17 cellular contexts compared by ENCODE assay signal in the genomic region with DNA sequence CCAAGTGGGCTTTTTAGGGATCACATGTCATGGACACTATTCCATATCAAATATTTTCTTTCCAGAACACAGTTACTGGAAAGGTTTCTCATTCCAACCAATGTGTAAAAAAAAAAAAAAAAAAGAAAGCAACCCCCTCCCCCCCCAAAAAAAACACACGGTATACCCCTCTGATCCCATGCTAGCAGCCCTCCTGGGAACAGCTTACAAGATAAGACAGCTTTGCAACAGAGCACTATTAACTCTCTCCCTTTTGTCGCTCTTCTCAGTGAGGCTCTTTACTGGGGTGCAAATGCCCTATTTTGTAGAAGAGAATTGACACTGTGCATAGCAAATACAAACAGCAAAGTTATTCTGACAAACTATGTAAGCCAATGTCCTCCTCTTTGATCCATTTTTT.
"Had no signal": no experiment of that assay in that cellular context is flagged by ENCODE, and none has a peak within 500 bp of the region (broad histone marks: within the 10 kb centered on the region; RNA-seq: fewer than 3 reads in every experiment).

No MANE protein-coding gene starts in this region.

- DNase-seq: activated CD4-positive, alpha-beta T cell treated with anti-CD3 and anti-CD28 coated beads, Interleukin-2, amount 10 ng/mL, durations not matched to agents 7 days and 5 days; activated CD4-positive, CD25-positive, alpha-beta regulatory T cell; activated naive CD4-positive, alpha-beta T cell treated with anti-CD3 and anti-CD28 coated beads, Interleukin-2, amount 10 ng/mL, durations not matched to agents 7 days and 5 days; amniotic stem cell; esophagus squamous epithelium; foreskin melanocyte; heart right ventricle; psoas muscle; stimulated activated CD4-positive, alpha-beta T cell treated with anti-CD3 and anti-CD28 coated beads, Interleukin-15, amount 100 ng/mL, for 24 hours; stimulated activated CD4-positive, alpha-beta T cell treated with anti-CD3 and anti-CD28 coated beads, Interleukin-4, amount 100 ng/mL, for 24 hours; T-helper 2 cell; thyroid gland had no signal

- ATAC-seq: left lobe of liver, psoas muscle had no signal

- H3K27me3 ChIP-seq: breast epithelium, esophagus squamous epithelium, heart right ventricle, thyroid gland had no signal

- H3K27ac Mint-ChIP-seq: activated CD4-positive, alpha-beta T cell treated with anti-CD3 and anti-CD28 coated beads, Interleukin-2, amount 10 ng/mL, durations not matched to agents 7 days and 5 days; activated naive CD4-positive, alpha-beta T cell treated with anti-CD3 and anti-CD28 coated beads, Interleukin-2, amount 10 ng/mL, durations not matched to agents 7 days and 5 days; activated T-helper 2 cell treated with anti-CD3 and anti-CD28 coated beads, Interferon-gamma antibody, Interleukin-2, Interleukin-4, amounts not matched to agents 10 μg/mL and 5 μg/mL and 100 μg/mL, durations not matched to agents 14 hours and 24 hours and 36 hours; memory B cell; stimulated activated naive CD8-positive, alpha-beta T cell treated with anti-CD3 and anti-CD28 coated beads, Interleukin-15, Interleukin-2, amounts not matched to agents 100 ng/mL and 50 ng/mL, for 24 hours had no signal

- H3K27me3 Mint-ChIP-seq: activated naive CD4-positive, alpha-beta T cell treated with anti-CD3 and anti-CD28 coated beads, Interleukin-2, amount 10 ng/mL, durations not matched to agents 7 days and 5 days; stimulated activated naive CD8-positive, alpha-beta T cell treated with anti-CD3 and anti-CD28 coated beads, Interleukin-15, Interleukin-2, amounts not matched to agents 100 ng/mL and 50 ng/mL, for 24 hours had no signal

- H3K9me3 ChIP-seq: breast epithelium, esophagus squamous epithelium, heart right ventricle, psoas muscle, thyroid gland had no signal

- H3K36me3 ChIP-seq: breast epithelium, esophagus squamous epithelium, heart right ventricle, thyroid gland had no signal

- H3K36me3 Mint-ChIP-seq: activated naive CD4-positive, alpha-beta T cell treated with anti-CD3 and anti-CD28 coated beads, Interleukin-2, amount 10 ng/mL, durations not matched to agents 7 days and 5 days; memory B cell had no signal

- H3K4me1 Mint-ChIP-seq: activated CD4-positive, alpha-beta T cell treated with anti-CD3 and anti-CD28 coated beads, Interleukin-2, amount 10 ng/mL, durations not matched to agents 7 days and 5 days; activated naive CD4-positive, alpha-beta T cell treated with anti-CD3 and anti-CD28 coated beads, Interleukin-2, amount 10 ng/mL, durations not matched to agents 7 days and 5 days; memory B cell had no signal

- H3K9me3 Mint-ChIP-seq: activated CD4-positive, alpha-beta T cell treated with anti-CD3 and anti-CD28 coated beads, Interleukin-2, amount 10 ng/mL, durations not matched to agents 7 days and 5 days; activated naive CD4-positive, alpha-beta T cell treated with anti-CD3 and anti-CD28 coated beads, Interleukin-2, amount 10 ng/mL, durations not matched to agents 7 days and 5 days; activated T-helper 2 cell treated with anti-CD3 and anti-CD28 coated beads, Interferon-gamma antibody, Interleukin-2, Interleukin-4, amounts not matched to agents 10 μg/mL and 5 μg/mL and 100 μg/mL, durations not matched to agents 14 hours and 24 hours and 36 hours; memory B cell; stimulated activated naive CD8-positive, alpha-beta T cell treated with anti-CD3 and anti-CD28 coated beads, Interleukin-15, Interleukin-2, amounts not matched to agents 100 ng/mL and 50 ng/mL, for 24 hours had no signal

- H3K27ac ChIP-seq: esophagus squamous epithelium, psoas muscle, thyroid gland had no signal

- H3K4me1 ChIP-seq: breast epithelium, esophagus squamous epithelium, psoas muscle, thyroid gland had no signal

- H3K4me3 Mint-ChIP-seq: activated CD4-positive, alpha-beta T cell treated with anti-CD3 and anti-CD28 coated beads, Interleukin-2, amount 10 ng/mL, durations not matched to agents 7 days and 5 days; activated naive CD4-positive, alpha-beta T cell treated with anti-CD3 and anti-CD28 coated beads, Interleukin-2, amount 10 ng/mL, durations not matched to agents 7 days and 5 days; memory B cell; stimulated activated naive CD8-positive, alpha-beta T cell treated with anti-CD3 and anti-CD28 coated beads, Interleukin-15, Interleukin-2, amounts not matched to agents 100 ng/mL and 50 ng/mL, for 24 hours had no signal

- H3K4me3 ChIP-seq: breast epithelium, esophagus squamous epithelium, heart right ventricle, psoas muscle, thyroid gland had no signal
